In the genomic region with DNA sequence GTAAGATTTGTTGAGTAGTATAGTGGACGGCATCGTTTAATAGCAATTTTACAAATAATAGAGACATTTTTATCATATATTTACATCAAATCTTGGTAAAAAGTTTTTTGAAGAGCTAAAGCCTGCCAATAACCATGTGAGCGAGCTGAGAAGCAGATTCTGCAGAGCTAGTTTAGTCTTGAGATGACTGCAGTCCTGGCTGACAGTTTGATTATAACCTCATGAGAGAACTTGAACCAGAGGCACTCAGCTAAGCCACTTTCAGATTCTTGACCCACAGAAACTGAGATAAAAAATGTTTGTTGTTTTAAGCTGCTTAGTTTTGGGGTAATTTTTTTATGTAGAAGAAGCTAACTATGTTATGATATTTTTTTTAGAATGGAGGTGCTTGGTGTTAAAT, we compare ENCODE assay signal across 1 cellular context.
TF ChIP-seq lines count a peak whose summit lies in the region.

No MANE protein-coding gene starts in this region.

TF ChIP-seq in IMR-90, 13 proteins besides CTCF, POLR2A, EP300 and RAD21 (continued from another document):
- TF ChIP-seq MAZ (IDR thresholded peaks at IDR 0.05; ENCODE audit: borderline replicate concordance, low read depth, low read length) (no peak), RCOR1 (IDR thresholded peaks at IDR 0.05; ENCODE audit: insufficient replicate concordance, low read length) (no peak), FOS (IDR thresholded peaks at IDR 0.05; ENCODE audit: low read depth, low read length) (no peak), SMC3 (IDR thresholded peaks at IDR 0.05; ENCODE audit: low read depth, low read length) (no peak), CEBPB (IDR thresholded peaks at IDR 0.05; ENCODE audit: low read depth, low read length) (no peak)
- TF ChIP-seq, protein P1, sequence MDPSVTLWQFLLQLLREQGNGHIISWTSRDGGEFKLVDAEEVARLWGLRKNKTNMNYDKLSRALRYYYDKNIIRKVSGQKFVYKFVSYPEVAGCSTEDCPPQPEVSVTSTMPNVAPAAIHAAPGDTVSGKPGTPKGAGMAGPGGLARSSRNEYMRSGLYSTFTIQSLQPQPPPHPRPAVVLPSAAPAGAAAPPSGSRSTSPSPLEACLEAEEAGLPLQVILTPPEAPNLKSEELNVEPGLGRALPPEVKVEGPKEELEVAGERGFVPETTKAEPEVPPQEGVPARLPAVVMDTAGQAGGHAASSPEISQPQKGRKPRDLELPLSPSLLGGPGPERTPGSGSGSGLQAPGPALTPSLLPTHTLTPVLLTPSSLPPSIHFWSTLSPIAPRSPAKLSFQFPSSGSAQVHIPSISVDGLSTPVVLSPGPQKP (IDR thresholded peaks at IDR 0.05; ENCODE audit: borderline replicate concordance, low read depth, low read length) = no peak
